8 cellular contexts compared by ENCODE assay signal in the genomic region with DNA sequence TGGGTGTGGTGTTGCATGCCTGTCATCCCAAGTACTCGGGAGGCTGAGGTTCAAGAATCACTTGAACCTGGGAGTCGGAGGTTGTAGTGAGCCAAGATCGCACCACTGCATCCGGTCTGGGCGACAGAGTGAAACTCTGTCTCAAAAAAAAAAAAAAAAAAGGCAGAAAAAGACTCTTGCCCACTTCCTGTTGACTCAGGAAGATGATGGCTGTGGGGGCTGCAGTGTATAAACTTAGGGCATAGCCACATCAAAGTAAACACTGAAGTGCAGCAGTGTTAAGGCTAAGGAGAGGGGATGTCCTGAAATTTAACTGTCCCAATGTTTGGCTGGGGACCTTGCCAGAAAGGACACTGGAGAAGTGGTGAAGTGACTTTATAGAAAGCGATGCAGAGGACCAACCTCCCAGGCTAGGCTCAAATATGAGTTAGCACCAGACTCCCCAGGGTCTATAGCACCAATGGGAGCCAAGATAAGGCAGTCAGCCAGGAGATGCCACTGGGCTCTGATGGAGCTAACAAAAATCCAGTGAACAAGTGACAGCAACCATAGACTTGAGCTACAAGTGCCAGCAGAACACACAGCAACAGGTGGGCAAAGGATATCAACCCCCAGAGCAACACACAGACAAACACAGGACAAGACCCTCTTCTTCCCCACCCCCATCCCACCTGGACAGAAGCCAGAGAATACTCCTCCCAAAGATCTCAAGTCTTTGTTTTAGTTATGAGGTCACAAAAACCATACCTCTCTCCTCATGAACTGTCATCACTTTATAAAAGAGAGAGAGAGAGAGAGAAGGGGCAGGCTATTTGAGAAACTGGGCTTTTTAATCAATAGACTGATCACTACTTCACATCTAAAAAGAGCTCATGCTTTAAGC. TPM values are rescaled to one million over a fixed set of nuclear protein-coding genes. Genes with fewer than 3 reads are reported as not detected.
DNase-seq lines count a peak whose midpoint lies in the region; ATAC-seq, FAIRE-seq and TF ChIP-seq lines count a peak whose summit lies in the region.

No MANE protein-coding gene starts in this region.

- H3K27ac Mint-ChIP-seq in MCF 10A (ENCODE audit: low read depth, unreplicated experiment): no peak overlapping the region

- DNase-seq in GM12891 (ENCODE audit: insufficient read length, low spot score) (no peak), SW480 (ENCODE audit: low spot score) (peak; percentile 79), NCI-H526 treated with DMSO at 0.1 percent for 48 hours (lab: John Stamatoyannopoulos, UW) (no peak), dedifferentiated amniotic fluid mesenchymal stem cell (ENCODE audit: extremely low spot score) (no peak), NCI-H1092 (lab: John Stamatoyannopoulos, UW) (no peak), MCF 10A (ENCODE audit: unreplicated experiment) (no peak)
- peak; percentile 58 for DNase-seq in effector CD4-positive, alpha-beta T cell

- no peaks in the 10 kb centered on the region for H3K9me3 Mint-ChIP-seq in MCF 10A (ENCODE audit: unreplicated experiment)

- CTCF ChIA-PET in MCF 10A (lab: Yijun Ruan, JAX): interaction anchor here (0.6 kb wide), 1 partner anchor 245 kb away, joined by 3 read pairs; no protein-coding TSS in a partner anchor

- peak; percentile 79 for FAIRE-seq in GM12891 (lab: Jason Lieb, UNC)

- POLR2A ChIA-PET in MCF 10A (lab: Yijun Ruan, JAX): interaction anchor here (0.7 to 1.1 kb wide), 2 partner anchors 143 to 973 kb away, joined by 3 to 4 read pairs; no protein-coding TSS in a partner anchor

- no peaks in the 10 kb centered on the region for H3K36me3 Mint-ChIP-seq in MCF 10A (ENCODE audit: insufficient read depth, unreplicated experiment)

- H3K27me3 Mint-ChIP-seq in MCF 10A (ENCODE audit: insufficient read depth, unreplicated experiment): peaks cover 80% of the 10 kb centered on the region

- peak; percentile 84 for ATAC-seq in HG02571 (IDR thresholded peaks at IDR 0.05; ENCODE audit: unreplicated experiment)

- no TSS peak for BruUV-seq in MCF 10A (replicated peaks; lab: Mats Ljungman, UMichigan)

- no peak for TF ChIP-seq CTCF in MCF 10A (IDR thresholded peaks at IDR 0.05; ENCODE audit: unreplicated experiment)

- intact Hi-C loops in MCF 10A (cut with micrococcal nuclease): no loop called here

- no peaks in the 10 kb centered on the region for H3K4me1 Mint-ChIP-seq in MCF 10A (ENCODE audit: insufficient read depth, unreplicated experiment)

- no peak for TF ChIP-seq POLR2A in GM12891 (IDR thresholded peaks at IDR 0.05; ENCODE audit: low read depth, low read length)

- H3K4me3 Mint-ChIP-seq in MCF 10A (ENCODE audit: unreplicated experiment): no peak overlapping the region

TF ChIP-seq in GM12891, 5 proteins besides CTCF, POLR2A, EP300 and RAD21:
- TF ChIP-seq PAX5 (IDR thresholded peaks at IDR 0.05; ENCODE audit: insufficient read depth, low read length, severe bottlenecking) (no peak), POLR2AphosphoS5 (IDR thresholded peaks at IDR 0.05; ENCODE audit: low read depth, low read length) (no peak), SPI1 (IDR thresholded peaks at IDR 0.05; ENCODE audit: low read depth, low read length) (no peak), POU2F2 (IDR thresholded peaks at IDR 0.05; ENCODE audit: low read depth, low read length) (no peak), TAF1 (IDR thresholded peaks at IDR 0.05; ENCODE audit: low read depth, low read length) (no peak)

RNA-seq across cellular contexts. Expression of a gene that starts 28.0 kb away (rescaled TPM):
- polyA plus RNA-seq in GM12891 (2012; ENCODE audit: low read depth, missing spikeins): 0.27 TPM
- not detected in 2 replicates for total RNA-seq in MCF 10A (2022)

Comparison
In these comparisons a context has a peak if more than half of its experiments do, and no peak if none do; other contexts are left out.
1. DNase-seq: peak in SW480 (single experiment) and effector CD4-positive, alpha-beta T cell (single experiment); none in GM12891 (single experiment), NCI-H526 treated with DMSO at 0.1 percent for 48 hours (single experiment), dedifferentiated amniotic fluid mesenchymal stem cell (single experiment), NCI-H1092 (single experiment) and MCF 10A (single experiment).